Comparison of ENCODE assay signal across 20 cellular contexts in genomic region chr17:11178576-11178975, GRCh38.
"Had no signal": no experiment of that assay in that cellular context is flagged by ENCODE, and none has a peak within 500 bp of the region (broad histone marks: within the 10 kb centered on the region; RNA-seq: fewer than 3 reads in every experiment).

No MANE protein-coding gene starts in this region.

- FAIRE-seq: astrocyte had no signal

- H3K27me3 ChIP-seq: cardiac muscle cell had no signal

- H3K36me3 ChIP-seq: cardiac muscle cell had no signal

- ATAC-seq: activated CD8-positive, alpha-beta T cell treated with anti-CD3 and anti-CD28 coated beads, Interleukin-2, amount 10 ng/mL, durations not matched to agents 7 days and 5 days; WTC11 had no signal

- H3K27ac ChIP-seq: cardiac muscle cell had no signal

- DNase-seq: activated CD4-positive, alpha-beta T cell treated with anti-CD3 and anti-CD28 coated beads for 48 hours; activated CD4-positive, alpha-beta T cell treated with anti-CD3 and anti-CD28 coated beads, Interleukin-2, amount 50 U/mL, for 4 hours; activated CD4-positive, CD25-positive, alpha-beta regulatory T cell treated with anti-CD3 and anti-CD28 coated beads, Interleukin-2, amount 50 U/mL, for 72 hours; activated CD8-positive, alpha-beta memory T cell treated with anti-CD3 and anti-CD28 coated beads, Interleukin-2, amount 50 U/mL, for 48 hours; activated CD8-positive, alpha-beta T cell treated with anti-CD3 and anti-CD28 coated beads, Interleukin-2, amount 10 ng/mL, durations not matched to agents 7 days and 5 days; activated effector memory CD4-positive, alpha-beta T cell treated with Interleukin-2 at 50 U/mL for 16 hours; activated naive CD4-positive, alpha-beta T cell; activated T-cell treated with anti-CD3 and anti-CD28 coated beads, Interleukin-2, amount 50 U/mL, for 1 hour; MM.1S; NCI-H1105; NCI-H1436; NCI-H1694 treated with DMSO at 0.1 percent for 48 hours; NCI-H2081 treated with DMSO at 0.1 percent for 48 hours; NCI-H446 treated with DMSO at 0.1 percent for 48 hours; NCI-H524 treated with DMSO at 0.1 percent for 48 hours; NCI-H748 treated with DMSO at 0.1 percent for 48 hours; SIG-M5 had no signal

- H3K4me3 ChIP-seq: cardiac muscle cell had no signal
